ENCODE assay signal across 11 cellular contexts in the genomic region with DNA sequence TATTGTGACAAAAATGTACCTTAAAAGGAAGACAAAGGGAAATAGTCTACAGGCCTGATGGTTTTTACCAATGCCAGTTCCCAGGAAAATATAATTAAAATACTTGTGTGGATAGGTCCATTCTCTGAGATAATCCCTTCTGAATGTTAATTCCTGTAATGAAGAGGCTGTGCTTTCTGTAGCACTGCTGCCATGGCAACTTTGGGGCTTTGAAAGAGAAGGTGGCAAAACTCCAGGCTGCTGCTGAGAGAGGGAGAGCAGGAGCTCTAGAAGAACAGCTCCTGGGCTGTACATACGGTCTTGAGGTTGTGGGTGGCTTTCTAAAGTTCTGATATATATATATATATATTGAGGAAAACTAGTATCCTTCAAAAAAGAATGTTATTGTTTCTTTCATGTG.
DNase-seq lines count a peak whose midpoint lies in the region; ATAC-seq, FAIRE-seq and TF ChIP-seq lines count a peak whose summit lies in the region.
"Had no signal": no experiment of that assay in that cellular context is flagged by ENCODE, and none has a peak within 500 bp of the region (broad histone marks: within the 10 kb centered on the region; RNA-seq: fewer than 3 reads in every experiment).

No MANE protein-coding gene starts in this region.

- TF ChIP-seq POLR2A in uterus (IDR thresholded peaks at IDR 0.05): no peak

- no peak overlapping the region for H2AFZ ChIP-seq in astrocyte (ENCODE audit: low read depth, low read length)

- peaks cover under 1% of the 10 kb centered on the region for H4K20me1 ChIP-seq in astrocyte (ENCODE audit: insufficient read depth, low read length)

- no peaks in the 10 kb centered on the region for H3K27me3 Mint-ChIP-seq in astrocyte (ENCODE audit: low read depth, unreplicated experiment)

- H3K4me3 ChIP-seq in right atrium auricular region (no peak overlapping the region), astrocyte (ENCODE audit: insufficient read depth, low read depth, low read length) (no peak overlapping the region), uterus (no peak overlapping the region)

- intact Hi-C loops in Right ventricle myocardium superior (cut with DNase I): no loop called here
- intact Hi-C loops in uterus (cut with DNase I; ENCODE audit: low total_unique reads): no loop called here

- H3K27ac Mint-ChIP-seq in astrocyte (ENCODE audit: unreplicated experiment): no peak overlapping the region
- H3K27ac Mint-ChIP-seq: CD14-positive monocyte had no signal

- H3K9me3 ChIP-seq in right atrium auricular region (no peaks in the 10 kb centered on the region), astrocyte (ENCODE audit: insufficient read depth, low read depth, low read length) (no peaks in the 10 kb centered on the region), uterus (no peaks in the 10 kb centered on the region)

- DNase-seq in Right ventricle myocardium superior (peak; percentile 44), right atrium auricular region (ENCODE audit: low spot score) (no peak), astrocyte (ENCODE audit: low read depth) (peak; percentile 85), islet precursor cell (peak; percentile 54), uterus (peak; percentile 62 to 69), SHP77 (lab: John Stamatoyannopoulos, UW) (no peak), HPDE6-E6E7 (ENCODE audit: extremely low spot score) (no peak), HT-29 (ENCODE audit: low spot score) (no peak)
- DNase-seq: activated T-cell treated with anti-CD3 and anti-CD28 coated beads, Interleukin-2, amount 50 U/mL, for 1 hour; NCI-H226 had no signal

- TF ChIP-seq CTCF in right atrium auricular region (IDR thresholded peaks at IDR 0.05) (no peak), astrocyte (IDR thresholded peaks at IDR 0.05; ENCODE audit: insufficient read depth, low read depth, low read length) (no peak), uterus (IDR thresholded peaks at IDR 0.05) (no peak)

- no peaks in the 10 kb centered on the region for H3K27me3 ChIP-seq in right atrium auricular region
- no peaks in the 10 kb centered on the region for H3K27me3 ChIP-seq in astrocyte (ENCODE audit: insufficient read depth, low read length)
- H3K27me3 ChIP-seq in uterus: no peaks in the 10 kb centered on the region

- peaks cover 11% of the 10 kb centered on the region for H3K4me1 Mint-ChIP-seq in astrocyte (ENCODE audit: low read depth, unreplicated experiment)
- H3K4me1 Mint-ChIP-seq: CD14-positive monocyte had no signal

- H3K36me3 ChIP-seq in right atrium auricular region (peaks cover 39% of the 10 kb centered on the region), astrocyte (ENCODE audit: insufficient read depth, low read length) (peaks cover 18% of the 10 kb centered on the region), uterus (no peaks in the 10 kb centered on the region)

- H3K9me3 Mint-ChIP-seq in astrocyte (ENCODE audit: unreplicated experiment): no peaks in the 10 kb centered on the region
- H3K9me3 Mint-ChIP-seq: CD14-positive monocyte had no signal

- no peak overlapping the region for H3K4me3 Mint-ChIP-seq in astrocyte (ENCODE audit: unreplicated experiment)
- H3K4me3 Mint-ChIP-seq: CD14-positive monocyte had no signal

- H3K4me1 ChIP-seq in right atrium auricular region (peaks cover 0 to 38% of the 10 kb centered on the region in 2 donors), astrocyte (ENCODE audit: insufficient read depth, low read length) (peaks cover 36% of the 10 kb centered on the region), uterus (peaks cover 5% of the 10 kb centered on the region in 2 donors)

- peak overlapping the region; percentile 21 for H3K4me2 ChIP-seq in astrocyte (ENCODE audit: low read length)

- peaks cover 41% of the 10 kb centered on the region for H3K79me2 ChIP-seq in astrocyte (ENCODE audit: insufficient read depth, low read length)

- peak; percentile 68 for ATAC-seq in Right ventricle myocardium superior (ENCODE audit: poor library complexity)

- no peak for FAIRE-seq in astrocyte (lab: Jason Lieb, UNC)

- H3K27ac ChIP-seq in right atrium auricular region: peak overlapping the region in 1 of 2 donors; percentile 15
- no peak overlapping the region for H3K27ac ChIP-seq in astrocyte (ENCODE audit: low read depth, low read length)
- peak overlapping the region; percentile 18 to 36 for H3K27ac ChIP-seq in uterus

- H3K9ac ChIP-seq in astrocyte (ENCODE audit: low read length): no peak overlapping the region

- peaks cover 2% of the 10 kb centered on the region for H3K36me3 Mint-ChIP-seq in astrocyte (ENCODE audit: low read depth, unreplicated experiment)

Comparison
In these comparisons a context has a peak if more than half of its experiments do, and no peak if none do; other contexts are left out.
1. DNase-seq: peak in Right ventricle myocardium superior (single experiment), astrocyte (single experiment), islet precursor cell (single experiment) and uterus (2 of 2); none in right atrium auricular region (single experiment), SHP77 (0 of 2), HPDE6-E6E7 (single experiment) and HT-29 (single experiment).